In the genomic region with DNA sequence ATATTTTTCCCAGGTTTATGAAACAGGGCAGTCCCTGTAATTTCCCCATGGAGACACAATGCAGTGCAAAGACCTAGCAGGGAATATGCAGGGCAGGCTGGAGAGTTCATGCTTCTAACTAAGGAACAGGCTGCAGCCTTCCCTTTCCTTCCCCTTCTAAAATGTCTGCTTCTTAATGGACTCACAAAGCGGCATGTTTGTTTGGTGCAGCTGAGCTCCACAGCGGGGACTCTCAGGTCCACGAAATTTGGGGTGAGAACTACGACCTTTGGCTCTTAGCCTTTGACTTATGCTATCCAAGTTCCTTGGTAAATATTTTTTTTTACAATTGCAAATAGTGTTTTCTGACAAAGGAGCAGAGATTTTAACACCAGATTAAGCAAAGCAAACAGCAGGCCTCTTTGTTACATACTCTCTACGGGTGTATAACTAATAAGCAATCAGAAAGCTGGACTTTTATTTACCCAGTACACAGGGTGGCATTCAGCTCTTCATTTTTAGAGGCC, we compare ENCODE assay signal across 18 cellular contexts.
DNase-seq lines count a peak whose midpoint lies in the region; ATAC-seq and TF ChIP-seq lines count a peak whose summit lies in the region.
"Had no signal": no experiment of that assay in that cellular context is flagged by ENCODE, and none has a peak within 500 bp of the region (broad histone marks: within the 10 kb centered on the region; RNA-seq: fewer than 3 reads in every experiment).

No MANE protein-coding gene starts in this region.

- H3K27ac ChIP-seq in RWPE2 (ENCODE audit: poor library complexity, severe bottlenecking): peak overlapping the region; percentile 99
- peak overlapping the region; percentile 93 for H3K27ac ChIP-seq in hepatocyte
- H3K27ac ChIP-seq: gastrocnemius medialis had no signal

- H3K27me3 ChIP-seq in RWPE2 (ENCODE audit: insufficient read depth, poor library complexity, severe bottlenecking): no peaks in the 10 kb centered on the region
- H3K27me3 ChIP-seq in hepatocyte: no peaks in the 10 kb centered on the region
- H3K27me3 ChIP-seq: gastrocnemius medialis had no signal

- H4K20me1 ChIP-seq in hepatocyte (ENCODE audit: insufficient read depth, poor library complexity, severe bottlenecking): no peaks in the 10 kb centered on the region

- H3K4me3 ChIP-seq in RWPE2 (ENCODE audit: severe bottlenecking) (no peak overlapping the region), hepatocyte (no peak overlapping the region)
- H3K4me3 ChIP-seq: gastrocnemius medialis had no signal

- no peaks in the 10 kb centered on the region for H3K79me2 ChIP-seq in hepatocyte

- no peaks in the 10 kb centered on the region for H3K9me2 ChIP-seq in hepatocyte (replicated peaks; ENCODE audit: insufficient read depth)

- peaks cover 43% of the 10 kb centered on the region for H3K4me1 Mint-ChIP-seq in Calu3 (ENCODE audit: low read depth, unreplicated experiment)
- peaks cover 30% of the 10 kb centered on the region for H3K4me1 Mint-ChIP-seq in stimulated activated effector memory CD8-positive, alpha-beta T cell treated with anti-CD3 and anti-CD28 coated beads, Interleukin-12 subunit alpha, Interleukin-12 subunit beta, amount 100 ng/mL, for 72 hours

- peak overlapping the region; percentile 10 for H3K4me2 ChIP-seq in hepatocyte

- H3K36me3 ChIP-seq in RWPE2 (ENCODE audit: low read depth): no peaks in the 10 kb centered on the region
- no peaks in the 10 kb centered on the region for H3K36me3 ChIP-seq in hepatocyte (replicated peaks; ENCODE audit: insufficient read depth, low read depth)
- H3K36me3 ChIP-seq: gastrocnemius medialis had no signal

- H3K4me3 Mint-ChIP-seq in Calu3 (ENCODE audit: low read depth, unreplicated experiment): no peak overlapping the region
- H3K4me3 Mint-ChIP-seq in stimulated activated effector memory CD8-positive, alpha-beta T cell treated with anti-CD3 and anti-CD28 coated beads, Interleukin-12 subunit alpha, Interleukin-12 subunit beta, amount 100 ng/mL, for 72 hours: peak overlapping the region; percentile 19

- no peaks in the 10 kb centered on the region for H3K9me3 ChIP-seq in RWPE2 (ENCODE audit: severe bottlenecking)
- H3K9me3 ChIP-seq in hepatocyte (ENCODE audit: low read depth): no peaks in the 10 kb centered on the region
- H3K9me3 ChIP-seq: gastrocnemius medialis had no signal

- no TSS peak for BruUV-seq in Calu3 (replicated peaks; lab: Mats Ljungman, UMichigan)

- no peaks in the 10 kb centered on the region for H3K9me3 Mint-ChIP-seq in Calu3 (ENCODE audit: low read depth, unreplicated experiment)
- H3K9me3 Mint-ChIP-seq in stimulated activated effector memory CD8-positive, alpha-beta T cell treated with anti-CD3 and anti-CD28 coated beads, Interleukin-12 subunit alpha, Interleukin-12 subunit beta, amount 100 ng/mL, for 72 hours: no peaks in the 10 kb centered on the region
- H3K9me3 Mint-ChIP-seq: activated naive CD4-positive, alpha-beta T cell treated with anti-CD3 and anti-CD28 coated beads, Interleukin-2, amount 50 U/mL, for 72 hours; immature natural killer cell had no signal

- ATAC-seq in RWPE2 (ENCODE audit: low read depth) (no peak), HG03280 (IDR thresholded peaks at IDR 0.05; ENCODE audit: unreplicated experiment) (no peak), GM21786 (IDR thresholded peaks at IDR 0.05; ENCODE audit: unreplicated experiment) (no peak)
- no peak for ATAC-seq in stimulated activated effector memory CD8-positive, alpha-beta T cell treated with anti-CD3 and anti-CD28 coated beads, Interleukin-12 subunit alpha, Interleukin-12 subunit beta, amount 100 ng/mL, for 72 hours
- ATAC-seq: gastrocnemius medialis had no signal

- intact Hi-C loops in Calu3 (cut with micrococcal nuclease; ENCODE audit: unreplicated experiment): loop anchor here (5.0 kb wide), 2 partner anchors 53 to 108 kb away; no protein-coding TSS in a partner anchor

- H3K36me3 Mint-ChIP-seq in Calu3 (ENCODE audit: insufficient read depth, unreplicated experiment): no peaks in the 10 kb centered on the region
- no peaks in the 10 kb centered on the region for H3K36me3 Mint-ChIP-seq in stimulated activated effector memory CD8-positive, alpha-beta T cell treated with anti-CD3 and anti-CD28 coated beads, Interleukin-12 subunit alpha, Interleukin-12 subunit beta, amount 100 ng/mL, for 72 hours
- H3K36me3 Mint-ChIP-seq: activated naive CD4-positive, alpha-beta T cell treated with anti-CD3 and anti-CD28 coated beads, Interleukin-2, amount 50 U/mL, for 72 hours had no signal

- no peak overlapping the region for H2AFZ ChIP-seq in hepatocyte

- no peaks in the 10 kb centered on the region for H3K27me3 Mint-ChIP-seq in Calu3 (ENCODE audit: unreplicated experiment)

- DNase-seq in Calu3: no peak
- DNase-seq in RWPE2 (ENCODE audit: low spot score): no peak
- DNase-seq in hepatocyte (ENCODE audit: low spot score): no peak
- no peak for DNase-seq in stimulated activated effector memory CD8-positive, alpha-beta T cell treated with anti-CD3 and anti-CD28 coated beads, Interleukin-12 subunit alpha, Interleukin-12 subunit beta, amount 100 ng/mL, for 72 hours (ENCODE audit: low spot score in 2 of 2)
- no peak for DNase-seq in ureter (ENCODE audit: low spot score)
- no peak for DNase-seq in HPDE6-E6E7 (ENCODE audit: extremely low spot score)
- DNase-seq: activated CD4-positive, CD25-positive, alpha-beta regulatory T cell; gastrocnemius medialis; H7; KBM-7; NCI-H1417 treated with DMSO at 0.1 percent for 48 hours; NCI-H2227 treated with DMSO at 0.1 percent for 48 hours; OCI-M1; retina had no signal

- peaks cover 62% of the 10 kb centered on the region for H3K4me1 ChIP-seq in RWPE2 (ENCODE audit: insufficient read depth, poor library complexity, severe bottlenecking)
- peaks cover 21% of the 10 kb centered on the region for H3K4me1 ChIP-seq in hepatocyte (ENCODE audit: insufficient read depth)

- peak overlapping the region; percentile 60 for H3K27ac Mint-ChIP-seq in Calu3 (ENCODE audit: unreplicated experiment)
- H3K27ac Mint-ChIP-seq in stimulated activated effector memory CD8-positive, alpha-beta T cell treated with anti-CD3 and anti-CD28 coated beads, Interleukin-12 subunit alpha, Interleukin-12 subunit beta, amount 100 ng/mL, for 72 hours: peak overlapping the region; percentile 8

- 42% methylated on average over 5 of the region's 5 CpGs for WGBS in hepatocyte (ENCODE audit: low lambda C conversion rate, missing lambda C conversion rate)

- TF ChIP-seq CTCF in Calu3 (IDR thresholded peaks at IDR 0.05; ENCODE audit: unreplicated experiment) (no peak), RWPE2 (IDR thresholded peaks at IDR 0.05; ENCODE audit: poor library complexity, severe bottlenecking) (no peak), hepatocyte (IDR thresholded peaks at IDR 0.05; ENCODE audit: poor library complexity) (no peak)

- CTCF ChIA-PET in Calu3 (lab: Charles Lee): interaction anchor here (1.0 to 1.3 kb wide), 3 partner anchors 45 to 58 kb away, joined by 3 to 4 read pairs (median 3); no protein-coding TSS in a partner anchor
